In the genomic region with DNA sequence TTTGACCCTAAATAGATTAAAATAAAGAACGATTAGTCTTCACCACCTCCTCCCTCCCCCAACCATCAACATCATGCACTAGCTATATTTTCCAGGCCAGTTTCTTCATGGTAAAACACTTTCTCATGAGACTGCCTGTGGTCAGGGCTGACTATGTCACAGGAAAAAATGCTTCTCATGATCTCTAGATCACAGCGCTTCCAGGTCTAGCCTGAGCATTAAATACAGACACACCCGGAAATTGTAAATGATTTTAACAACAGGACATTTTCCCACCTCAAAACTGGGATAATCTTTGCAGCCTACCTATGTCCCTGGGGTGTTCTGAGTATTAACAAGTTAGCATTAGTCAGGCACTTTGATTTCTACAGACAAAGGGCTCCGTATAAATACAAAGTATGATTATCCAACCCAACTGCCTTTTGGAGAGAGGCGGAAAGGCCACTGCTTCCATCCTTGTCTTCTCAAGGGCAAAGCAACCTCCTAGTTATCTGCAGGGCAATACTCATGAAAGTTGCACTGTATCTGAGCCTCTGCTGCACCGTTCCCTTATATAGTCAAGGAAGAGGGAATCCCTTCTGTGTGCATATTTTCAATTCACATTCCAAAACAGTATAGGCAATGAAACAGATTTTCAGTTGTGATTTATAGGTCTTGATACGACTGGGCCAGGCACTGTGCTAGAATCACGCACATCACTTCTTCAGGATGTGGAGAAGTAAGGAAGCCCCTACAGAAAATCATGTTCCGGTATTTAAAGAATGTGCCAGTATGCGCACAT, we compare ENCODE assay signal across 8 cellular contexts.
A peak's percentile ranks its signal among the peaks of the same experiment; 100 is the strongest.
DNase-seq lines count a peak whose midpoint lies in the region; ATAC-seq and TF ChIP-seq lines count a peak whose summit lies in the region.

No MANE protein-coding gene starts in this region.

- no TSS peak for BruUV-seq in PC-9 (replicated peaks; lab: Mats Ljungman, UMichigan)

- POLR2A ChIA-PET in PC-9 (lab: Charles Lee; ENCODE audit: unreplicated experiment): no interaction called here

- H2AFZ ChIP-seq in fibroblast of lung (ENCODE audit: low read length) (no peak overlapping the region), smooth muscle cell (ENCODE audit: low read depth) (no peak overlapping the region), PC-9 (no peak overlapping the region)

- no peak for TF ChIP-seq CTCF in fibroblast of lung (conservative IDR thresholded peaks at IDR 0.05 in 1 of 2, IDR thresholded peaks at IDR 0.05 in 1 of 2; ENCODE audit: low read depth in 1 of 2, low read length in 2 of 2)
- TF ChIP-seq CTCF in smooth muscle cell (IDR thresholded peaks at IDR 0.05; ENCODE audit: borderline replicate concordance, insufficient read depth, poor library complexity, severe bottlenecking): no peak
- TF ChIP-seq CTCF in PC-9 (conservative IDR thresholded peaks at IDR 0.05): no peak

- intact Hi-C loops in PC-9 (cut with micrococcal nuclease; ENCODE audit: unreplicated experiment): no loop called here

- DNase-seq in H4 (ENCODE audit: low spot score) (peak; percentile 43), fibroblast of lung (ENCODE audit: low read depth in 2 of 2) (peak; percentile 78 to 84), smooth muscle cell (lab: John Stamatoyannopoulos, UW; ENCODE audit: unreplicated experiment) (no peak), PC-9 (no peak), midbrain (lab: John Stamatoyannopoulos, UW) (no peak)
- peak; percentile 37 for DNase-seq in activated CD4-positive, alpha-beta T cell treated with anti-CD3 and anti-CD28 coated beads, Interleukin-2, amount 50 U/mL, for 1 hour

- peaks cover 11% of the 10 kb centered on the region for H3F3A ChIP-seq in smooth muscle cell (ENCODE audit: low read depth)
- H3F3A ChIP-seq in PC-9 (ENCODE audit: insufficient read depth, low read depth): no peaks in the 10 kb centered on the region

- H4K20me1 ChIP-seq in fibroblast of lung (ENCODE audit: control insufficient read depth, extremely low read depth, insufficient read depth, low read length) (no peaks in the 10 kb centered on the region), smooth muscle cell (ENCODE audit: low read depth) (no peaks in the 10 kb centered on the region), PC-9 (ENCODE audit: insufficient read depth) (no peaks in the 10 kb centered on the region)

- CTCF ChIA-PET in PC-9 (lab: Charles Lee): no interaction called here

- H3K4me3 ChIP-seq in fibroblast of lung (replicated peaks in 1 of 4; ENCODE audit: control extremely low read depth in 1 of 4, insufficient read depth in 1 of 4, low read depth in 3 of 4, low read length in 4 of 4) (peak overlapping the region; percentile 54 to 90 (median 70)), smooth muscle cell (peak overlapping the region; percentile 56), PC-9 (no peak overlapping the region)

- H3K9me2 ChIP-seq in PC-9 (ENCODE audit: insufficient read depth): no peaks in the 10 kb centered on the region

- H3K79me2 ChIP-seq in fibroblast of lung (ENCODE audit: control insufficient read depth, insufficient read depth, low read length): peaks cover 64% of the 10 kb centered on the region
- H3K79me2 ChIP-seq in smooth muscle cell (ENCODE audit: low read depth): peaks cover 49% of the 10 kb centered on the region
- no peaks in the 10 kb centered on the region for H3K79me2 ChIP-seq in PC-9 (ENCODE audit: low read depth)

- H3K4me2 ChIP-seq in fibroblast of lung (ENCODE audit: extremely low read depth, insufficient read depth, low read length) (peak overlapping the region; percentile 92), smooth muscle cell (peak overlapping the region; percentile 80), PC-9 (no peak overlapping the region)

- H3K27ac ChIP-seq in fibroblast of lung (ENCODE audit: insufficient read depth, low read length): peak overlapping the region; percentile 87
- peak overlapping the region; percentile 77 for H3K27ac ChIP-seq in smooth muscle cell (ENCODE audit: low read depth)
- H3K27ac ChIP-seq in PC-9: no peak overlapping the region

- ATAC-seq in HG02840 (IDR thresholded peaks at IDR 0.05; ENCODE audit: low FRiP score, unreplicated experiment) (no peak), HG03139 (IDR thresholded peaks at IDR 0.05; ENCODE audit: unreplicated experiment) (no peak)

- H3K9me3 ChIP-seq in fibroblast of lung (ENCODE audit: control insufficient read depth, insufficient read depth, low read depth, low read length): no peaks in the 10 kb centered on the region
- H3K9me3 ChIP-seq in smooth muscle cell (replicated peaks; ENCODE audit: low read depth): no peaks in the 10 kb centered on the region
- no peaks in the 10 kb centered on the region for H3K9me3 ChIP-seq in PC-9 (ENCODE audit: insufficient read depth, low read depth)

- H3K27me3 ChIP-seq in fibroblast of lung (ENCODE audit: control insufficient read depth, insufficient read depth, low read length) (no peaks in the 10 kb centered on the region), smooth muscle cell (ENCODE audit: low read depth) (no peaks in the 10 kb centered on the region), PC-9 (ENCODE audit: insufficient read depth, low read depth) (no peaks in the 10 kb centered on the region)

- 57% methylated on average over 10 of the region's 10 CpGs for WGBS in smooth muscle cell (ENCODE audit: low lambda C conversion rate)

- H3K9ac ChIP-seq in fibroblast of lung (ENCODE audit: insufficient read depth, low read length) (peak overlapping the region; percentile 40), smooth muscle cell (ENCODE audit: low read depth) (peak overlapping the region; percentile 32)

- H3K4me1 ChIP-seq in fibroblast of lung (ENCODE audit: control insufficient read depth, extremely low read depth, insufficient read depth, low read length) (peaks cover 6% of the 10 kb centered on the region), smooth muscle cell (ENCODE audit: low read depth) (peaks cover 47% of the 10 kb centered on the region), PC-9 (replicated peaks; ENCODE audit: insufficient read depth) (no peaks in the 10 kb centered on the region)

- H3K36me3 ChIP-seq in fibroblast of lung (ENCODE audit: control insufficient read depth, insufficient read depth, low read length) (no peaks in the 10 kb centered on the region), smooth muscle cell (ENCODE audit: low read depth) (no peaks in the 10 kb centered on the region), PC-9 (ENCODE audit: low read depth) (no peaks in the 10 kb centered on the region)

Comparison
In these comparisons a context has a peak if more than half of its experiments do, and no peak if none do; other contexts are left out.
1. DNase-seq: peak in H4 (single experiment), activated CD4-positive, alpha-beta T cell treated with anti-CD3 and anti-CD28 coated beads, Interleukin-2, amount 50 U/mL, for 1 hour (single experiment) and fibroblast of lung (2 of 2); none in smooth muscle cell (single experiment), PC-9 (0 of 2) and midbrain (single experiment).